ENCODE assay signal across 8 cellular contexts in genomic region chr9:38498551-38498950, GRCh38.
A peak's percentile ranks its signal among the peaks of the same experiment; 100 is the strongest.
DNase-seq lines count a peak whose midpoint lies in the region; FAIRE-seq and TF ChIP-seq lines count a peak whose summit lies in the region.
"Not testable (repeated sequence)": the region's sequence is repeated elsewhere in the genome, so short reads cannot be mapped to it uniquely, and the experiment has no call there.

No MANE protein-coding gene starts in this region.

- peaks cover 23% of the 10 kb centered on the region for H3K4me1 ChIP-seq in mammary epithelial cell (ENCODE audit: insufficient read depth, low read length)
- H3K4me1 ChIP-seq in mesendoderm (ENCODE audit: control insufficient read depth, low read depth, low read length), result not testable (repeated sequence)

- not testable (repeated sequence) for H3K18ac ChIP-seq in mesendoderm (ENCODE audit: low read length)

- H3K23ac ChIP-seq in mesendoderm (ENCODE audit: low read length), result not testable (repeated sequence)

- not testable (repeated sequence) for H3K27me3 Mint-ChIP-seq in neural crest cell (ENCODE audit: low read depth)

- POLR2A ChIA-PET in RWPE1 (lab: Yijun Ruan, JAX; ENCODE audit: low non-redundant PET), result not testable (repeated sequence)

- not testable (repeated sequence) for TF ChIP-seq CTCF in RWPE1 (conservative IDR thresholded peaks at IDR 0.05; ENCODE audit: low read depth); mammary epithelial cell (conservative IDR thresholded peaks at IDR 0.05 in 1 of 2, IDR thresholded peaks at IDR 0.05 in 1 of 2; ENCODE audit: extremely low read depth in 1 of 2, insufficient read depth in 1 of 2, low read depth in 1 of 2, low read length in 2 of 2); epithelial cell of esophagus (IDR thresholded peaks at IDR 0.05; ENCODE audit: insufficient read depth, low read depth, low read length, missing control alignments); neural crest cell (conservative IDR thresholded peaks at IDR 0.05); retinal pigment epithelial cell (conservative IDR thresholded peaks at IDR 0.05; ENCODE audit: low read depth, low read length)

- not testable (repeated sequence) for TF ChIP-seq POLR2A in GM12892 (IDR thresholded peaks at IDR 0.05; ENCODE audit: low read depth, low read length)

- not testable (repeated sequence) for H3K4me2 ChIP-seq in mammary epithelial cell (ENCODE audit: insufficient read depth, low read depth, low read length); mesendoderm (ENCODE audit: low read length)

- H3K4me1 Mint-ChIP-seq in neural crest cell, result not testable (repeated sequence)

- 81% methylated on average over 2 of the region's 2 CpGs for WGBS in mammary epithelial cell (ENCODE audit: low coverage, missing lambda C conversion rate)
- no CpG with 5 or more reads among the region's 2 CpGs for WGBS in mesendoderm (ENCODE audit: extremely low coverage, insufficient coverage, low lambda C conversion rate)

- H4K8ac ChIP-seq in mesendoderm (ENCODE audit: low read depth, low read length), result not testable (repeated sequence)

- H4K5ac ChIP-seq in mesendoderm (ENCODE audit: low read length), result not testable (repeated sequence)

- not testable (repeated sequence) for H2BK120ac ChIP-seq in mesendoderm (ENCODE audit: low read depth, low read length)

- peak overlapping the region; percentile 53; the same call in 1 of the 2 replicates for H3K27ac ChIP-seq in RWPE1
- H3K27ac ChIP-seq in mammary epithelial cell (ENCODE audit: insufficient read depth, low read depth, low read length); mesendoderm (ENCODE audit: low read depth, low read length): not testable (repeated sequence)

- not testable (repeated sequence) for H3K9me3 ChIP-seq in mammary epithelial cell (replicated peaks; ENCODE audit: insufficient read depth, low read length)

- not testable (repeated sequence) for H2AK5ac ChIP-seq in mesendoderm (ENCODE audit: low read length)

- not testable (repeated sequence) for H3K4ac ChIP-seq in mesendoderm (ENCODE audit: low read depth, low read length)

- intact Hi-C loops in mammary epithelial cell (cut with micrococcal nuclease), result not testable (repeated sequence)

- not testable (repeated sequence) for H3K79me2 ChIP-seq in mammary epithelial cell (ENCODE audit: insufficient read depth, low read length); mesendoderm (ENCODE audit: control insufficient read depth, insufficient read depth, low read length)

- peak overlapping the region; percentile 20 for H2AFZ ChIP-seq in mammary epithelial cell (ENCODE audit: low read depth, low read length)

- peak; percentile 58 for FAIRE-seq in GM12892 (lab: Jason Lieb, UNC)

- not testable (repeated sequence) for H3K27me3 ChIP-seq in mammary epithelial cell (ENCODE audit: insufficient read depth, low read length); mesendoderm (ENCODE audit: insufficient read depth, low read length, poor library complexity)

- not testable (repeated sequence) for H3K4me3 Mint-ChIP-seq in neural crest cell

- DNase-seq in A172 (ENCODE audit: low spot score) (peak; percentile 3), epithelial cell of esophagus (ENCODE audit: low read depth) (peak; percentile 5), mesendoderm (peak; percentile 22), retinal pigment epithelial cell (ENCODE audit: low read depth) (peak; percentile 74)
- not testable (repeated sequence) for DNase-seq in GM12892 (ENCODE audit: insufficient read length); RWPE1 (ENCODE audit: low spot score); mammary epithelial cell; neural crest cell (ENCODE audit: low read depth, low spot score)

- not testable (repeated sequence) for H2BK5ac ChIP-seq in mesendoderm (ENCODE audit: low read length)

- in situ Hi-C loops in mammary epithelial cell (cut with MboI; ENCODE audit: low sequenced_read_pairs in 2 of 2), result not testable (repeated sequence)

- peak overlapping the region; percentile 35 for H3K27ac Mint-ChIP-seq in neural crest cell (ENCODE audit: unreplicated experiment)

- not testable (repeated sequence) for BruUV-seq in mammary epithelial cell (replicated peaks; lab: Mats Ljungman, UMichigan)

- not testable (repeated sequence) for H3K9me3 Mint-ChIP-seq in neural crest cell

- H3K56ac ChIP-seq in mesendoderm (ENCODE audit: low read length), result not testable (repeated sequence)

- H3K9ac ChIP-seq in mammary epithelial cell (ENCODE audit: insufficient read depth, low read length); mesendoderm (ENCODE audit: low read length): not testable (repeated sequence)

- CTCF ChIA-PET in RWPE1 (lab: Yijun Ruan, JAX); mammary epithelial cell (lab: Charles Lee; ENCODE audit: low non-redundant PET): not testable (repeated sequence)

- not testable (repeated sequence) for H3K36me3 Mint-ChIP-seq in neural crest cell (ENCODE audit: low read depth)

- H3K4me3 ChIP-seq in mammary epithelial cell (replicated peaks in 1 of 3; ENCODE audit: insufficient read depth in 1 of 3, low read depth in 2 of 3, low read length in 3 of 3); epithelial cell of esophagus (ENCODE audit: low read length); mesendoderm (ENCODE audit: low read length): not testable (repeated sequence)
- H3K4me3 ChIP-seq in retinal pigment epithelial cell (ENCODE audit: low read length), result peak overlapping the region; percentile 21

- H3K36me3 ChIP-seq in mammary epithelial cell (ENCODE audit: insufficient read depth, low read length); mesendoderm (ENCODE audit: control insufficient read depth, insufficient read depth, low read length): not testable (repeated sequence)

- not testable (repeated sequence) for H3K79me1 ChIP-seq in mesendoderm (ENCODE audit: low read length)

- dilution Hi-C loops in mammary epithelial cell (cut with HindIII; ENCODE audit: low sequenced_read_pairs), result not testable (repeated sequence)

- H4K20me1 ChIP-seq in mammary epithelial cell (ENCODE audit: insufficient read depth, low read length), result not testable (repeated sequence)

- H2BK15ac ChIP-seq in mesendoderm (replicated peaks; ENCODE audit: low read depth), result not testable (repeated sequence)
